ENCODE assay signal across 25 cellular contexts in genomic region chr21:41137889-41138288, GRCh38. TPM values are rescaled to one million over a fixed set of nuclear protein-coding genes. Genes with fewer than 3 reads are reported as not detected.
A peak's percentile ranks its signal among the peaks of the same experiment; 100 is the strongest.
DNase-seq lines count a peak whose midpoint lies in the region; ATAC-seq, FAIRE-seq and TF ChIP-seq lines count a peak whose summit lies in the region.
"Had no signal": no experiment of that assay in that cellular context is flagged by ENCODE, and none has a peak within 500 bp of the region (broad histone marks: within the 10 kb centered on the region; RNA-seq: fewer than 3 reads in every experiment).

No MANE protein-coding gene starts in this region.

- no peaks in the 10 kb centered on the region for H3K36me3 ChIP-seq in bronchial epithelial cell (ENCODE audit: control insufficient read depth, insufficient read depth, low read length)
- H3K36me3 ChIP-seq in kidney (ENCODE audit: control insufficient read depth in 1 of 2, insufficient read depth in 2 of 2, low read length in 2 of 2), result no peaks in the 10 kb centered on the region
- H3K36me3 ChIP-seq in Peyer's patch, result no peaks in the 10 kb centered on the region
- H3K36me3 ChIP-seq: BLaER1 treated with 17β-estradiol and CSF1 and Interleukin-3, amounts not matched to agents 10 nM and 100 nM had no signal

- ATAC-seq in GM21528 (IDR thresholded peaks at IDR 0.05; ENCODE audit: low FRiP score, unreplicated experiment) (no peak), HG02981 (IDR thresholded peaks at IDR 0.05; ENCODE audit: unreplicated experiment) (no peak)
- ATAC-seq: A549 had no signal

- H3K4me3 ChIP-seq in bronchial epithelial cell (ENCODE audit: low read depth, low read length) (no peak overlapping the region), kidney (ENCODE audit: low read length in 2 of 2) (no peak overlapping the region), Peyer's patch (no peak overlapping the region)
- H3K4me3 ChIP-seq: A549; BLaER1 treated with 17β-estradiol and CSF1 and Interleukin-3, amounts not matched to agents 10 nM and 100 nM had no signal

- DNase-seq in bronchial epithelial cell (ENCODE audit: low read depth), result no peak
- DNase-seq in kidney, result peak; percentile 13
- peak; percentile 32 for DNase-seq in posterior vena cava (ENCODE audit: low spot score)
- DNase-seq in Peyer's patch, result no peak
- DNase-seq: AML-193; CD4-positive, alpha-beta memory T cell; CD4-positive, CD25-positive, alpha-beta regulatory T cell; CD8-positive, alpha-beta memory T cell; COR-L47; DMS 273 treated with DMSO at 0.1 percent for 48 hours; DMS153; DMS53; DMS79; DND-41; EL; GDM1 had no signal

- H3K27me3 ChIP-seq in bronchial epithelial cell (ENCODE audit: control insufficient read depth, insufficient read depth, low read length), result no peaks in the 10 kb centered on the region
- H3K27me3 ChIP-seq in Peyer's patch, result no peaks in the 10 kb centered on the region
- H3K27me3 ChIP-seq: BLaER1 treated with 17β-estradiol and CSF1 and Interleukin-3, amounts not matched to agents 10 nM and 100 nM had no signal

- intact Hi-C loops in kidney (cut with DNase I), result no loop called here
- intact Hi-C loops in posterior vena cava (cut with DNase I), result no loop called here

- FAIRE-seq in bronchial epithelial cell (lab: Jason Lieb, UNC) (peak; percentile 77), kidney (lab: Jason Lieb, UNC) (no peak)
- FAIRE-seq: A549, GM12891, GM19239 had no signal

- H3K9ac ChIP-seq in kidney (ENCODE audit: low read length in 2 of 2), result no peak overlapping the region
- H3K9ac ChIP-seq: BLaER1 treated with 17β-estradiol and CSF1 and Interleukin-3, amounts not matched to agents 10 nM and 100 nM had no signal

- H3K9me3 ChIP-seq in kidney (ENCODE audit: control insufficient read depth in 1 of 2, low read length in 2 of 2) (no peaks in the 10 kb centered on the region), Peyer's patch (no peaks in the 10 kb centered on the region)
- H3K9me3 ChIP-seq: A549 had no signal

- TF ChIP-seq POLR2A in Peyer's patch (IDR thresholded peaks at IDR 0.05), result no peak

- H3K27ac ChIP-seq in kidney (ENCODE audit: low read depth in 2 of 2, low read length in 2 of 2) (no peak overlapping the region), Peyer's patch (no peak overlapping the region)
- H3K27ac ChIP-seq: 22Rv1; A549; BLaER1 treated with 17β-estradiol and CSF1 and Interleukin-3, amounts not matched to agents 10 nM and 100 nM; C4-2B had no signal

- TF ChIP-seq CTCF in bronchial epithelial cell (IDR thresholded peaks at IDR 0.05; ENCODE audit: insufficient read depth, low read length, severe bottlenecking) (no peak), kidney (IDR thresholded peaks at IDR 0.05; ENCODE audit: borderline replicate concordance, extremely low read depth, insufficient read depth) (no peak), Peyer's patch (IDR thresholded peaks at IDR 0.05) (no peak)

- peaks cover 0 to 5% of the 10 kb centered on the region in 2 donors for H3K4me1 ChIP-seq in kidney (ENCODE audit: control insufficient read depth in 1 of 2, insufficient read depth in 1 of 2, low read depth in 1 of 2, low read length in 2 of 2)
- H3K4me1 ChIP-seq in Peyer's patch, result no peaks in the 10 kb centered on the region
- H3K4me1 ChIP-seq: A549; BLaER1 treated with 17β-estradiol and CSF1 and Interleukin-3, amounts not matched to agents 10 nM and 100 nM had no signal

RNA-seq across cellular contexts. Expression of gene BACE2, which starts 30.1 kb away (rescaled TPM):
- total RNA-seq in bronchial epithelial cell (43.1 and 64.8 TPM in 2 replicates), kidney (65.7 TPM), posterior vena cava (100 to 1,000 TPM in 1 of 2 donors, 10 to 100 TPM in 1; 70.4 to 102 TPM), Peyer's patch (10 to 100 TPM; 30.5 to 43.3 (median 36.6) TPM)
- polyA plus RNA-seq in kidney (ENCODE audit: insufficient read depth, low read depth, low replicate concordance), result 55.5 TPM
- total RNA-seq: CD4-positive, alpha-beta memory T cell; G401 had no signal

Comparison
In these comparisons a context has a peak if more than half of its experiments do, and no peak if none do; other contexts are left out.
1. DNase-seq: peak in kidney (single experiment) and posterior vena cava (single experiment); none in bronchial epithelial cell (single experiment) and Peyer's patch (0 of 3).